8 cellular contexts compared by ENCODE assay signal in the genomic region with DNA sequence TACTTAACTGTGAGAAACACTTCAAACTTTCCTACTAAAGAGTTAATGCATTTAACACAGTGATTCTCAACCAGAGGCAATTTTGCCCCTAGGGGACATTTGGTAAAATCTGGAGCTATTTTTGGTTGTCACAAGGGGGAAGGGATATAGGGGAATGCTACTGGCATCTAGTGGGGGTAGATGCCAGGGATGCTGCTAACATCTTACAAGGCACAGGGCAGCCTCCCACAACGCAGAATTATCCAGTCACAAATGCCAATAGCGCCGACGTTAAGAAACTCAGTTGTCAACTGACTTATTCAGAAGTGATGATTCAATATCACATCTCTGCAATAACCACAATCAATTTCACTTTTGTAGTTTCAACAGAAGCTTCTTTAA. TPM values are rescaled to one million over a fixed set of nuclear protein-coding genes. Genes with fewer than 3 reads are reported as not detected.
DNase-seq lines count a peak whose midpoint lies in the region; ATAC-seq and TF ChIP-seq lines count a peak whose summit lies in the region.

No MANE protein-coding gene starts in this region.

- H3K36me3 ChIP-seq in Panc1 (ENCODE audit: control insufficient read depth, insufficient read depth, low read length) (no peaks in the 10 kb centered on the region), adrenal gland (replicated peaks in 1 of 2) (no peaks in the 10 kb centered on the region), left lung (no peaks in the 10 kb centered on the region)

- intact Hi-C loops in Panc1 (cut with micrococcal nuclease; ENCODE audit: unreplicated experiment): loop anchor here (5.0 kb wide), 1 partner anchor 140 kb away; no protein-coding TSS in a partner anchor
- intact Hi-C loops in adrenal gland (cut with DNase I): no loop called here
- intact Hi-C loops in left lung (cut with DNase I): no loop called here

- no peaks in the 10 kb centered on the region for H3K9me3 ChIP-seq in Panc1 (ENCODE audit: control insufficient read depth, insufficient read depth, low read depth, low read length)
- H3K9me3 ChIP-seq in adrenal gland (replicated peaks in 1 of 3): no peaks in the 10 kb centered on the region
- no peaks in the 10 kb centered on the region for H3K9me3 ChIP-seq in left lung

- no peak overlapping the region for H3K27ac ChIP-seq in Panc1 (ENCODE audit: low read length)
- H3K27ac ChIP-seq in adrenal gland: peak overlapping the region in 4 of 5 donors; percentile 15 to 99 (median 97)
- H3K27ac ChIP-seq in left lung: peak overlapping the region; percentile 21 to 98

- ATAC-seq in GM18519 (IDR thresholded peaks at IDR 0.05; ENCODE audit: low FRiP score, unreplicated experiment) (peak; percentile 24), Panc1 (no peak), left lung (no peak), HG03457 (IDR thresholded peaks at IDR 0.05; ENCODE audit: unreplicated experiment) (no peak)

- CTCF ChIA-PET in Panc1 (lab: Charles Lee): interaction anchor here (0.5 to 0.8 kb wide), 2 partner anchors 94 to 99 kb away, joined by 3 to 7 read pairs; no protein-coding TSS in a partner anchor

- no peak for TF ChIP-seq POLR2A in adrenal gland (IDR thresholded peaks at IDR 0.05)

- in situ Hi-C loops in Panc1 (cut with HindIII; ENCODE audit: low pct_unique_long_range_greater_than_20kb, low sequenced_read_pairs): no loop called here

- peak; percentile 34; the same call in 1 of the 2 replicates for TF ChIP-seq CTCF in Panc1 (IDR thresholded peaks at IDR 0.05)
- TF ChIP-seq CTCF in adrenal gland (IDR thresholded peaks at IDR 0.05): peak in 3 of 6 experiments; percentile 10 to 21 (median 14)
- TF ChIP-seq CTCF in left lung (IDR thresholded peaks at IDR 0.05): no peak

- H3K4me1 ChIP-seq in Panc1 (ENCODE audit: control insufficient read depth, insufficient read depth, low read length) (peaks cover 22% of the 10 kb centered on the region), adrenal gland (replicated peaks in 1 of 2) (peaks cover 18 to 31% of the 10 kb centered on the region in 2 donors), left lung (peaks cover 0 to 38% of the 10 kb centered on the region in 2 donors)

- BruUV-seq in Panc1 (replicated peaks; lab: Mats Ljungman, UMichigan): no TSS peak

- DNase-seq in AG08395 (ENCODE audit: low spot score) (peak; percentile 14), Panc1 (ENCODE audit: low read depth, low spot score) (no peak), adrenal gland (peak in 4 of 7 donors; percentile 23 to 36 (median 34)), left lung (no peak), LoVo (ENCODE audit: low spot score) (no peak)
- peak; percentile 9 to 18 for DNase-seq in stimulated activated CD8-positive, alpha-beta memory T cell treated with anti-CD3 and anti-CD28 coated beads, Interleukin-4, amount 100 ng/mL, for 4 hours (ENCODE audit: low read depth in 2 of 2, low spot score in 1 of 2)

- H3K27me3 ChIP-seq in Panc1 (ENCODE audit: control insufficient read depth, insufficient read depth, low read length): no peaks in the 10 kb centered on the region
- H3K27me3 ChIP-seq in adrenal gland: no peaks in the 10 kb centered on the region
- H3K27me3 ChIP-seq in left lung: no peaks in the 10 kb centered on the region

- H3K4me3 ChIP-seq in Panc1 (ENCODE audit: low read depth in 2 of 2, low read length in 2 of 2) (no peak overlapping the region), adrenal gland (peak overlapping the region in 1 of 4 donors; percentile 98), left lung (peak overlapping the region; percentile 66 to 70)

- WGBS in adrenal gland, 4 donors: 8 to 21% (median 13%) methylated on average over 4 of the region's 4 CpGs

- POLR2A ChIA-PET in Panc1 (lab: Charles Lee): no interaction called here

RNA-seq across cellular contexts. Expression of gene EEA1, which starts 2.0 kb away (rescaled TPM):
- total RNA-seq in Panc1 (2021; ENCODE audit: unreplicated experiment) (15.1 TPM), adrenal gland (10 to 100 TPM; 11.0 to 36.9 (median 24.9) TPM), left lung (10 to 100 TPM; 32.2 to 34.6 TPM)
- polyA plus RNA-seq in Panc1 (2012; ENCODE audit: insufficient read length): 2.6 TPM
- 10 to 100 TPM in 1 of 3 donors, 1 to 10 TPM in 2; 2.5 to 28.6 (median 5.1) TPM for polyA plus RNA-seq in adrenal gland

Comparison
In these comparisons a context has a peak if more than half of its experiments do, and no peak if none do; other contexts are left out.
1. DNase-seq: peak in AG08395 (single experiment), adrenal gland (4 of 7) and stimulated activated CD8-positive, alpha-beta memory T cell treated with anti-CD3 and anti-CD28 coated beads, Interleukin-4, amount 100 ng/mL, for 4 hours (2 of 2); none in Panc1 (single experiment), left lung (0 of 2) and LoVo (single experiment).
2. H3K4me3 ChIP-seq: peak in left lung (2 of 2); none in Panc1 (0 of 2).